Comparison of ENCODE assay signal across 8 cellular contexts in the genomic region with DNA sequence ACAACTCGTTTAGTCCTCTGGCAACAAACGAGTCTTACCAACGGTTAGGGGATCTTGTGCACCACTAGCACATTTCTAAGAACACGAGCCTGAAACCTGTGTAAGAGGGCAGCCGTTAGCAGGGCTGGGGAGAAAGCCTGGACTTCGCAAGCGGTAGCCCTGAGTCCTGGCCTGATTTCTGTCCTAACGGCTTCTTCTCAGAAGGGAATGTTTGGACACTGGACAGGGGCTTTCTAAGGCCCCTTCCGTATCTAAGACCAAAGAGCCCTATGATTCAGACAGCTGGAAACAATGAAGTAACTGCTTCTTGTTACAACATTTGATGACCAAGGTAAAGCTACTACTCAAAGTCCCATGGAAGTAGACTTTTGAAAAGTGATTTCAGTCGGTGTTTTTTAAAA. TPM values are rescaled to one million over a fixed set of nuclear protein-coding genes. Genes with fewer than 3 reads are reported as not detected.
DNase-seq lines count a peak whose midpoint lies in the region; ATAC-seq and TF ChIP-seq lines count a peak whose summit lies in the region.

No MANE protein-coding gene starts in this region.

- H3K14ac ChIP-seq in H9 (ENCODE audit: insufficient read depth, low read length) = no peak overlapping the region; the same call in 1 of the 2 replicates

- no peak overlapping the region for H3T11ph ChIP-seq in H9 (ENCODE audit: low read length)

- H3K27ac ChIP-seq in ACC112 (ENCODE audit: low read depth, low read length) (peak overlapping the region; percentile 88; the same call in 1 of the 2 replicates), H9 (ENCODE audit: insufficient read length, low read depth, low read length) (no peak overlapping the region), tibial artery (peak overlapping the region; percentile 97 to 98)

- no peak overlapping the region for H3K23ac ChIP-seq in H9 (ENCODE audit: insufficient read length, low read depth, low read length)

- H3K27me3 ChIP-seq in ACC112 (ENCODE audit: insufficient read depth, low read length) = no peaks in the 10 kb centered on the region
- H3K27me3 ChIP-seq in H9 (ENCODE audit: insufficient read depth, low read length) = no peaks in the 10 kb centered on the region
- no peaks in the 10 kb centered on the region for H3K27me3 ChIP-seq in tibial artery

- intact Hi-C loops in activated T-helper 2 cell treated with anti-CD3 and anti-CD28 coated beads, Interferon-gamma antibody, Interleukin-2, Interleukin-4, amounts not matched to agents 10 μg/mL and 5 μg/mL and 100 μg/mL, durations not matched to agents 14 hours and 24 hours and 36 hours (cut with micrococcal nuclease) = loop anchor here (10.0 kb wide), 1 partner anchor 272 kb away; no protein-coding TSS in a partner anchor
- intact Hi-C loops in tibial artery (cut with DNase I; ENCODE audit: low total_unique reads) = loop anchor here (2.0 to 10.0 kb wide), 3 partner anchors 42 to 372 kb away; a partner anchor contains a TSS

- no peak overlapping the region for H2BK12ac ChIP-seq in H9 (ENCODE audit: insufficient read length, low read depth, low read length)

- TF ChIP-seq CTCF in H9 (conservative IDR thresholded peaks at IDR 0.05) (no peak), tibial artery (IDR thresholded peaks at IDR 0.05) (no peak)

- no peak overlapping the region for H4K91ac ChIP-seq in H9 (ENCODE audit: insufficient read length, low read depth, low read length)

- H2BK20ac ChIP-seq in H9 (ENCODE audit: low read depth, low read length, poor library complexity, severe bottlenecking) = no peak overlapping the region

- no CpG with 5 or more reads among the region's 10 CpGs for WGBS in H9 (ENCODE audit: extremely low coverage, insufficient read length, low lambda C conversion rate)

- peak overlapping the region; percentile 98 for H3K4me2 ChIP-seq in H9 (ENCODE audit: insufficient read depth, insufficient read length, low read length)

- H3K4me3 Mint-ChIP-seq in H9 = peak overlapping the region; percentile 88 to 93
- peak overlapping the region; percentile 90 for H3K4me3 Mint-ChIP-seq in activated T-helper 2 cell treated with anti-CD3 and anti-CD28 coated beads, Interferon-gamma antibody, Interleukin-2, Interleukin-4, amounts not matched to agents 10 μg/mL and 5 μg/mL and 100 μg/mL, durations not matched to agents 14 hours and 24 hours and 36 hours (ENCODE audit: low read depth)

- H3K27me3 Mint-ChIP-seq in H9 (ENCODE audit: low read depth) = no peaks in the 10 kb centered on the region
- no peaks in the 10 kb centered on the region for H3K27me3 Mint-ChIP-seq in activated T-helper 2 cell treated with anti-CD3 and anti-CD28 coated beads, Interferon-gamma antibody, Interleukin-2, Interleukin-4, amounts not matched to agents 10 μg/mL and 5 μg/mL and 100 μg/mL, durations not matched to agents 14 hours and 24 hours and 36 hours (ENCODE audit: low read depth)

- no peak overlapping the region for H2BK5ac ChIP-seq in H9 (ENCODE audit: insufficient read length, low read length)

- H3K4me1 Mint-ChIP-seq in H9 = peaks cover 58 to 64% of the 10 kb centered on the region in 2 experiments
- H3K4me1 Mint-ChIP-seq in activated T-helper 2 cell treated with anti-CD3 and anti-CD28 coated beads, Interferon-gamma antibody, Interleukin-2, Interleukin-4, amounts not matched to agents 10 μg/mL and 5 μg/mL and 100 μg/mL, durations not matched to agents 14 hours and 24 hours and 36 hours (ENCODE audit: low read depth) = peaks cover 50% of the 10 kb centered on the region

- H3K36me3 ChIP-seq in ACC112 (ENCODE audit: insufficient read depth, low read length) (no peaks in the 10 kb centered on the region; the same call in 1 of the 2 replicates), tibial artery (peaks cover 0 to 7% (median 0%) of the 10 kb centered on the region in 3 donors)

- no peaks in the 10 kb centered on the region for H3K79me1 ChIP-seq in H9 (ENCODE audit: insufficient read depth, low read depth, low read length, poor library complexity, severe bottlenecking)

- H3K79me2 ChIP-seq in ACC112 (ENCODE audit: control insufficient read depth, insufficient read depth, low read length, unreplicated experiment) (peaks cover 66% of the 10 kb centered on the region), H9 (ENCODE audit: insufficient read depth, low read length) (peaks cover 58% of the 10 kb centered on the region)

- H2AFZ ChIP-seq in ACC112 (ENCODE audit: low read length, unreplicated experiment) (no peak overlapping the region), H9 (ENCODE audit: low read length) (no peak overlapping the region)

- no peaks in the 10 kb centered on the region for H3K9me3 Mint-ChIP-seq in H9
- H3K9me3 Mint-ChIP-seq in activated T-helper 2 cell treated with anti-CD3 and anti-CD28 coated beads, Interferon-gamma antibody, Interleukin-2, Interleukin-4, amounts not matched to agents 10 μg/mL and 5 μg/mL and 100 μg/mL, durations not matched to agents 14 hours and 24 hours and 36 hours = no peaks in the 10 kb centered on the region

- H3K4me1 ChIP-seq in ACC112 (ENCODE audit: control insufficient read depth, insufficient read depth, low read length, unreplicated experiment) (peaks cover 18% of the 10 kb centered on the region), H9 (ENCODE audit: insufficient read depth, low read length) (peaks cover 16% of the 10 kb centered on the region), tibial artery (peaks cover 0 to 68% (median 40%) of the 10 kb centered on the region in 4 donors)

- no peak overlapping the region for H4K8ac ChIP-seq in H9 (replicated peaks; ENCODE audit: insufficient read length, low read depth, low read length)

- peak overlapping the region; percentile 97 for H3K4me3 ChIP-seq in ACC112 (ENCODE audit: low read depth, low read length)
- H3K4me3 ChIP-seq in tibial artery = peak overlapping the region; percentile 81 to 96

- H3K56ac ChIP-seq in H9 (ENCODE audit: insufficient read length, low read depth, low read length) = no peak overlapping the region

- H2BK120ac ChIP-seq in H9 (ENCODE audit: low read depth, low read length, poor library complexity, severe bottlenecking) = no peak overlapping the region

- peak overlapping the region in 2 of 3 experiments; percentile 79 to 90; a peak in 1 of 7 replicates for H3K27ac Mint-ChIP-seq in H9
- peak overlapping the region; percentile 84 for H3K27ac Mint-ChIP-seq in activated T-helper 2 cell treated with anti-CD3 and anti-CD28 coated beads, Interferon-gamma antibody, Interleukin-2, Interleukin-4, amounts not matched to agents 10 μg/mL and 5 μg/mL and 100 μg/mL, durations not matched to agents 14 hours and 24 hours and 36 hours

- no peak for DNase-seq in H9
- DNase-seq in activated T-helper 2 cell treated with anti-CD3 and anti-CD28 coated beads, Interferon-gamma antibody, Interleukin-2, Interleukin-4, amounts not matched to agents 10 μg/mL and 5 μg/mL and 100 μg/mL, durations not matched to agents 14 hours and 24 hours and 36 hours (ENCODE audit: low spot score) = no peak
- peak; percentile 26 for DNase-seq in kidney glomerular epithelial cell (lab: John Stamatoyannopoulos, UW)
- no peak for DNase-seq in tibial artery
- no peak for DNase-seq in NAMALWA (ENCODE audit: low spot score)
- no peak for DNase-seq in DMS153 (lab: John Stamatoyannopoulos, UW)

- H3K9me3 ChIP-seq in H9 (ENCODE audit: control insufficient read depth, low read depth, low read length) (no peaks in the 10 kb centered on the region), tibial artery (no peaks in the 10 kb centered on the region)

- no peak overlapping the region for H3K18ac ChIP-seq in H9 (ENCODE audit: insufficient read length, low read depth, low read length)

- H3K36me3 Mint-ChIP-seq in H9 (ENCODE audit: insufficient read depth in 1 of 3, low read depth in 3 of 3) = peaks cover 20 to 33% (median 27%) of the 10 kb centered on the region in 3 experiments
- H3K36me3 Mint-ChIP-seq in activated T-helper 2 cell treated with anti-CD3 and anti-CD28 coated beads, Interferon-gamma antibody, Interleukin-2, Interleukin-4, amounts not matched to agents 10 μg/mL and 5 μg/mL and 100 μg/mL, durations not matched to agents 14 hours and 24 hours and 36 hours (ENCODE audit: low read depth) = peaks cover 51% of the 10 kb centered on the region

- no peak overlapping the region for H4K5ac ChIP-seq in H9 (ENCODE audit: insufficient read length, low read depth, low read length)

- H2BK15ac ChIP-seq in H9 (ENCODE audit: low read depth, low read length) = no peak overlapping the region

- no peak for ATAC-seq in HG02798 (IDR thresholded peaks at IDR 0.05; ENCODE audit: poor library complexity, unreplicated experiment)

- no peak overlapping the region for H2AK5ac ChIP-seq in H9 (ENCODE audit: insufficient read length, low read length)

- no peak overlapping the region for H3K4ac ChIP-seq in H9 (ENCODE audit: low read depth, low read length)

- H4K20me1 ChIP-seq in H9 (ENCODE audit: control insufficient read depth, insufficient read depth, insufficient read length) = no peaks in the 10 kb centered on the region

- peaks cover 16% of the 10 kb centered on the region for H3K23me2 ChIP-seq in H9 (ENCODE audit: insufficient read length, low read depth, low read length, poor library complexity, severe bottlenecking)

- peak overlapping the region; percentile 100 for H3K9ac ChIP-seq in H9 (ENCODE audit: extremely low read depth, insufficient read length, low read length)

RNA-seq across cellular contexts. Expression of a gene that starts 2.2 kb away (rescaled TPM):
- 159 and 160 TPM in 2 replicates for total RNA-seq in H9 (2021)
- 111 and 120 TPM in 2 replicates for total RNA-seq in activated T-helper 2 cell treated with anti-CD3 and anti-CD28 coated beads, Interferon-gamma antibody, Interleukin-2, Interleukin-4, amounts not matched to agents 10 μg/mL and 5 μg/mL and 100 μg/mL, durations not matched to agents 14 hours and 24 hours and 36 hours
